ENCODE assay signal across 9 cellular contexts in the genomic region with DNA sequence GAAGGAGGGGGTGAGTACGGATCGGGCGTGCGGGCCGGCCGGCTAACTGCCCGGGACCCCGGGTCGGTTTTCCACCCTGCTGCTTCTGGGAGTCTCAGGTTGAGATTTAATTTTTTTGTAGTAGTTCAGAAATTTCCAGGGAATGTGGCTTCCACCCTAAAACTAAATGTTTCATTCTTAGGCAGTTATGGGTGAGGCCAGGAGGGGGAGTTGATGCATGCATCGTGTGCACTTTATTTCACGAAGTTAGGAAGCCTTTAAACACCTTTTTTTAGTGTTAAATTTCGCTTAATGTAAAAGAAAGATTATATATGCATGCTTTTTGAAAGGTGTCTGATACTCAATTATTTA. TPM values are rescaled to one million over a fixed set of nuclear protein-coding genes. Genes with fewer than 3 reads are reported as not detected.
DNase-seq lines count a peak whose midpoint lies in the region; ATAC-seq lines count a peak whose summit lies in the region.
"Had no signal": no experiment of that assay in that cellular context is flagged by ENCODE, and none has a peak within 500 bp of the region (broad histone marks: within the 10 kb centered on the region; RNA-seq: fewer than 3 reads in every experiment).

No MANE protein-coding gene starts in this region.

- H3K9me3 ChIP-seq in thymus (ENCODE audit: control insufficient read depth), result no peaks in the 10 kb centered on the region

- H3K9me3 Mint-ChIP-seq in activated CD4-positive, alpha-beta T cell treated with anti-CD3 and anti-CD28 coated beads, Interleukin-2, amount 10 ng/mL, durations not matched to agents 24 days and 14 days, result no peaks in the 10 kb centered on the region
- no peaks in the 10 kb centered on the region for H3K9me3 Mint-ChIP-seq in activated T-helper 1 cell treated with anti-CD3 and anti-CD28 coated beads, Interleukin-12 subunit alpha, Interleukin-12 subunit beta, Interleukin-2, Interleukin-4 antibody, amounts not matched to agents 30 ng/mL and 10 ng/mL and 1 ng/mL, durations not matched to agents 14 hours and 24 hours and 36 hours
- peaks cover 0 to 1% (median 0%) of the 10 kb centered on the region in 6 donors for H3K9me3 Mint-ChIP-seq in immature natural killer cell

- H3K4me3 Mint-ChIP-seq in activated CD4-positive, alpha-beta T cell treated with anti-CD3 and anti-CD28 coated beads, Interleukin-2, amount 10 ng/mL, durations not matched to agents 24 days and 14 days, result peak overlapping the region; percentile 99
- H3K4me3 Mint-ChIP-seq in activated T-helper 1 cell treated with anti-CD3 and anti-CD28 coated beads, Interleukin-12 subunit alpha, Interleukin-12 subunit beta, Interleukin-2, Interleukin-4 antibody, amounts not matched to agents 30 ng/mL and 10 ng/mL and 1 ng/mL, durations not matched to agents 14 hours and 24 hours and 36 hours, result peak overlapping the region; percentile 96
- peak overlapping the region; percentile 90 to 92 (median 91) for H3K4me3 Mint-ChIP-seq in immature natural killer cell

- ATAC-seq in GM19452 (IDR thresholded peaks at IDR 0.05; ENCODE audit: unreplicated experiment) (no peak), esophagus mucosa (no peak)

- intact Hi-C loops in activated CD4-positive, alpha-beta T cell treated with anti-CD3 and anti-CD28 coated beads, Interleukin-2, amount 10 ng/mL, durations not matched to agents 24 days and 14 days (cut with micrococcal nuclease), result loop anchor here (1.0 to 10.0 kb wide), 5 partner anchors 16 to 278 kb away; a partner anchor contains a TSS
- intact Hi-C loops in activated T-helper 1 cell treated with anti-CD3 and anti-CD28 coated beads, Interleukin-12 subunit alpha, Interleukin-12 subunit beta, Interleukin-2, Interleukin-4 antibody, amounts not matched to agents 30 ng/mL and 10 ng/mL and 1 ng/mL, durations not matched to agents 14 hours and 24 hours and 36 hours (cut with micrococcal nuclease), result loop anchor here (1.0 to 5.0 kb wide), 5 partner anchors 16 to 281 kb away; a partner anchor contains a TSS

- no peaks in the 10 kb centered on the region for H3K27me3 Mint-ChIP-seq in activated CD4-positive, alpha-beta T cell treated with anti-CD3 and anti-CD28 coated beads, Interleukin-2, amount 10 ng/mL, durations not matched to agents 24 days and 14 days
- no peaks in the 10 kb centered on the region for H3K27me3 Mint-ChIP-seq in activated T-helper 1 cell treated with anti-CD3 and anti-CD28 coated beads, Interleukin-12 subunit alpha, Interleukin-12 subunit beta, Interleukin-2, Interleukin-4 antibody, amounts not matched to agents 30 ng/mL and 10 ng/mL and 1 ng/mL, durations not matched to agents 14 hours and 24 hours and 36 hours (ENCODE audit: insufficient read depth)
- H3K27me3 Mint-ChIP-seq in immature natural killer cell (ENCODE audit: low read depth in 3 of 3), result peaks cover 28 to 44% (median 30%) of the 10 kb centered on the region in 3 donors

- H3K36me3 Mint-ChIP-seq in activated CD4-positive, alpha-beta T cell treated with anti-CD3 and anti-CD28 coated beads, Interleukin-2, amount 10 ng/mL, durations not matched to agents 24 days and 14 days (ENCODE audit: low read depth), result peaks cover 43% of the 10 kb centered on the region
- H3K36me3 Mint-ChIP-seq in activated T-helper 1 cell treated with anti-CD3 and anti-CD28 coated beads, Interleukin-12 subunit alpha, Interleukin-12 subunit beta, Interleukin-2, Interleukin-4 antibody, amounts not matched to agents 30 ng/mL and 10 ng/mL and 1 ng/mL, durations not matched to agents 14 hours and 24 hours and 36 hours (ENCODE audit: low read depth), result peaks cover 40% of the 10 kb centered on the region
- H3K36me3 Mint-ChIP-seq in immature natural killer cell, result peaks cover 6 to 27% (median 10%) of the 10 kb centered on the region in 3 donors

- H3K27ac ChIP-seq in thymus (ENCODE audit: low read depth), result peak overlapping the region; percentile 56

- H3K27me3 ChIP-seq in thymus (ENCODE audit: control insufficient read depth, insufficient read depth), result no peaks in the 10 kb centered on the region

- H3K4me3 ChIP-seq in thymus (ENCODE audit: low read length), result peak overlapping the region; percentile 99

- peaks cover 51% of the 10 kb centered on the region for H3K36me3 ChIP-seq in thymus (ENCODE audit: control insufficient read depth, insufficient read depth)

- H3K4me1 ChIP-seq in thymus (ENCODE audit: control insufficient read depth, insufficient read depth, low read length), result peaks cover 25% of the 10 kb centered on the region

- H3K4me1 Mint-ChIP-seq in activated CD4-positive, alpha-beta T cell treated with anti-CD3 and anti-CD28 coated beads, Interleukin-2, amount 10 ng/mL, durations not matched to agents 24 days and 14 days, result peaks cover 54% of the 10 kb centered on the region
- H3K4me1 Mint-ChIP-seq in activated T-helper 1 cell treated with anti-CD3 and anti-CD28 coated beads, Interleukin-12 subunit alpha, Interleukin-12 subunit beta, Interleukin-2, Interleukin-4 antibody, amounts not matched to agents 30 ng/mL and 10 ng/mL and 1 ng/mL, durations not matched to agents 14 hours and 24 hours and 36 hours (ENCODE audit: low read depth), result peaks cover 63% of the 10 kb centered on the region
- H3K4me1 Mint-ChIP-seq in immature natural killer cell, result peaks cover 60 to 64% of the 10 kb centered on the region in 2 donors

- WGBS in thymus, result 2% methylated on average over 12 of the region's 12 CpGs

- DNase-seq in activated CD4-positive, alpha-beta T cell treated with anti-CD3 and anti-CD28 coated beads, Interleukin-2, amount 10 ng/mL, durations not matched to agents 24 days and 14 days, result no peak
- no peak for DNase-seq in activated CD4-positive, alpha-beta T cell treated with anti-CD3 and anti-CD28 coated beads for 48 hours
- DNase-seq in activated T-helper 1 cell treated with anti-CD3 and anti-CD28 coated beads, Interleukin-12 subunit alpha, Interleukin-12 subunit beta, Interleukin-2, Interleukin-4 antibody, amounts not matched to agents 30 ng/mL and 10 ng/mL and 1 ng/mL, durations not matched to agents 14 hours and 24 hours and 36 hours (ENCODE audit: low spot score), result no peak
- DNase-seq in immature natural killer cell, result no peak
- no peak for DNase-seq in stimulated activated CD4-positive, alpha-beta T cell treated with anti-CD3 and anti-CD28 coated beads, Interleukin-15, amount 100 ng/mL, for 24 hours

- peak overlapping the region; percentile 90 for H3K27ac Mint-ChIP-seq in activated CD4-positive, alpha-beta T cell treated with anti-CD3 and anti-CD28 coated beads, Interleukin-2, amount 10 ng/mL, durations not matched to agents 24 days and 14 days
- H3K27ac Mint-ChIP-seq in activated T-helper 1 cell treated with anti-CD3 and anti-CD28 coated beads, Interleukin-12 subunit alpha, Interleukin-12 subunit beta, Interleukin-2, Interleukin-4 antibody, amounts not matched to agents 30 ng/mL and 10 ng/mL and 1 ng/mL, durations not matched to agents 14 hours and 24 hours and 36 hours, result peak overlapping the region; percentile 87
- peak overlapping the region; percentile 83 to 95 (median 92) for H3K27ac Mint-ChIP-seq in immature natural killer cell

RNA-seq across cellular contexts. Expression of a gene that starts 0.9 kb away (rescaled TPM):
- total RNA-seq in activated CD4-positive, alpha-beta T cell treated with anti-CD3 and anti-CD28 coated beads, Interleukin-2, amount 10 ng/mL, durations not matched to agents 24 days and 14 days, result 79.1 and 96.4 TPM in 2 replicates
- 97.3 and 105 TPM in 2 replicates for total RNA-seq in activated T-helper 1 cell treated with anti-CD3 and anti-CD28 coated beads, Interleukin-12 subunit alpha, Interleukin-12 subunit beta, Interleukin-2, Interleukin-4 antibody, amounts not matched to agents 30 ng/mL and 10 ng/mL and 1 ng/mL, durations not matched to agents 14 hours and 24 hours and 36 hours
- 10 to 100 TPM; 44.6 to 83.1 (median 58.1) TPM for polyA plus RNA-seq in immature natural killer cell
- polyA plus RNA-seq in thymus, result 122 TPM
- total RNA-seq in esophagus mucosa, result 38.3 TPM

RNA-seq across cellular contexts. Expression of a gene that starts 8.3 kb away (rescaled TPM):
- total RNA-seq in activated CD4-positive, alpha-beta T cell treated with anti-CD3 and anti-CD28 coated beads, Interleukin-2, amount 10 ng/mL, durations not matched to agents 24 days and 14 days, result 22.2 and 23.3 TPM in 2 replicates
- 30.0 and 30.4 TPM in 2 replicates for total RNA-seq in activated T-helper 1 cell treated with anti-CD3 and anti-CD28 coated beads, Interleukin-12 subunit alpha, Interleukin-12 subunit beta, Interleukin-2, Interleukin-4 antibody, amounts not matched to agents 30 ng/mL and 10 ng/mL and 1 ng/mL, durations not matched to agents 14 hours and 24 hours and 36 hours
- polyA plus RNA-seq in immature natural killer cell, result 10 to 100 TPM; 16.9 to 86.2 (median 18.7) TPM
- 25.1 TPM for polyA plus RNA-seq in thymus
- 1.9 TPM for total RNA-seq in esophagus mucosa
- total RNA-seq: Daoy had no signal

RNA-seq across cellular contexts. Expression of a gene that starts 15.9 kb away (rescaled TPM):
- 126 and 128 TPM in 2 replicates for total RNA-seq in activated CD4-positive, alpha-beta T cell treated with anti-CD3 and anti-CD28 coated beads, Interleukin-2, amount 10 ng/mL, durations not matched to agents 24 days and 14 days
- 128 and 130 TPM in 2 replicates for total RNA-seq in activated T-helper 1 cell treated with anti-CD3 and anti-CD28 coated beads, Interleukin-12 subunit alpha, Interleukin-12 subunit beta, Interleukin-2, Interleukin-4 antibody, amounts not matched to agents 30 ng/mL and 10 ng/mL and 1 ng/mL, durations not matched to agents 14 hours and 24 hours and 36 hours
- polyA plus RNA-seq in immature natural killer cell (10 to 100 TPM; 77.3 to 97.7 (median 89.1) TPM), thymus (48.4 TPM)
- 28.3 TPM for total RNA-seq in esophagus mucosa

RNA-seq across cellular contexts. Expression of a gene that starts 51.7 kb away (rescaled TPM):
- total RNA-seq in activated CD4-positive, alpha-beta T cell treated with anti-CD3 and anti-CD28 coated beads, Interleukin-2, amount 10 ng/mL, durations not matched to agents 24 days and 14 days, result 20.4 and 21.4 TPM in 2 replicates
- 16.6 and 18.9 TPM in 2 replicates for total RNA-seq in activated T-helper 1 cell treated with anti-CD3 and anti-CD28 coated beads, Interleukin-12 subunit alpha, Interleukin-12 subunit beta, Interleukin-2, Interleukin-4 antibody, amounts not matched to agents 30 ng/mL and 10 ng/mL and 1 ng/mL, durations not matched to agents 14 hours and 24 hours and 36 hours
- polyA plus RNA-seq in immature natural killer cell (10 to 100 TPM; 38.9 to 55.1 (median 49.9) TPM), thymus (19.3 TPM)
- 9.5 TPM for total RNA-seq in esophagus mucosa
